In genomic region chr5:148011407-148012124, GRCh38 we compare ENCODE assay signal across 11 cellular contexts. TPM values are rescaled to one million over a fixed set of nuclear protein-coding genes. Genes with fewer than 3 reads are reported as not detected.
A peak's percentile ranks its signal among the peaks of the same experiment; 100 is the strongest.
DNase-seq lines count a peak whose midpoint lies in the region; ATAC-seq and TF ChIP-seq lines count a peak whose summit lies in the region.
"Had no signal": no experiment of that assay in that cellular context is flagged by ENCODE, and none has a peak within 500 bp of the region (broad histone marks: within the 10 kb centered on the region; RNA-seq: fewer than 3 reads in every experiment).

No MANE protein-coding gene starts in this region.

- H3K4me1 ChIP-seq in PC-3 (ENCODE audit: insufficient read depth, low read length) = peaks cover 41% of the 10 kb centered on the region

- H3K9ac ChIP-seq in PC-3 (ENCODE audit: low read length) = no peak overlapping the region

- peaks cover 6% of the 10 kb centered on the region for H3F3A ChIP-seq in PC-3 (ENCODE audit: low read length, unreplicated experiment)

- H3K9me2 ChIP-seq in PC-3 (replicated peaks; ENCODE audit: low read length) = no peaks in the 10 kb centered on the region

- intact Hi-C loops in PC-3 (cut with micrococcal nuclease) = loop anchor here (2.0 kb wide), 1 partner anchor 63 kb away; no protein-coding TSS in a partner anchor

- POLR2A ChIA-PET in PC-3 (lab: Charles Lee; ENCODE audit: unreplicated experiment) = interaction anchor here (0.6 kb wide), 2 partner anchors 48 to 77 kb away, joined by 3 to 5 read pairs; no protein-coding TSS in a partner anchor

- no peaks in the 10 kb centered on the region for H3K9me3 ChIP-seq in PC-3 (ENCODE audit: low read length)

- H3K36me3 Mint-ChIP-seq in osteocyte (ENCODE audit: unreplicated experiment) = peaks cover 1% of the 10 kb centered on the region

- BruUV-seq in PC-3 (replicated peaks; lab: Mats Ljungman, UMichigan) = no TSS peak

- CTCF ChIA-PET in PC-3 (lab: Charles Lee) = no interaction called here

- ATAC-seq in PC-3 (peak; percentile 94), GM19035 (IDR thresholded peaks at IDR 0.05; ENCODE audit: unreplicated experiment) (no peak)

- H2AFZ ChIP-seq in PC-3 (ENCODE audit: low read length) = no peak overlapping the region

- TF ChIP-seq CTCF in PC-3 (conservative IDR thresholded peaks at IDR 0.05; ENCODE audit: low read depth, low read length) = no peak
- TF ChIP-seq CTCF in osteocyte (IDR thresholded peaks at IDR 0.05) = no peak

- H3K27ac ChIP-seq in PC-3 (ENCODE audit: low read length) = peak overlapping the region; percentile 73

- no peaks in the 10 kb centered on the region for H4K20me1 ChIP-seq in PC-3 (ENCODE audit: low read length)

- H3K4me3 Mint-ChIP-seq in osteocyte (ENCODE audit: unreplicated experiment) = no peak overlapping the region

- no peaks in the 10 kb centered on the region for H3K27me3 ChIP-seq in PC-3 (ENCODE audit: low read length)

- H3K27me3 Mint-ChIP-seq in osteocyte (ENCODE audit: unreplicated experiment) = no peaks in the 10 kb centered on the region

- H3K27ac Mint-ChIP-seq in osteocyte (ENCODE audit: unreplicated experiment) = no peak overlapping the region

- DNase-seq in HCEC 1CT = peak; percentile 78
- peak; percentile 98 for DNase-seq in PC-3
- DNase-seq in dermis blood vessel endothelial cell = peak; percentile 8
- peak; percentile 94 for DNase-seq in renal cortical epithelial cell (ENCODE audit: low read depth)
- DNase-seq in activated CD4-positive, CD25-positive, alpha-beta regulatory T cell (lab: John Stamatoyannopoulos, UW) = no peak
- DNase-seq in NCI-H526 treated with DMSO at 0.1 percent for 48 hours (lab: John Stamatoyannopoulos, UW) = no peak
- DNase-seq in osteocyte (ENCODE audit: extremely low spot score, unreplicated experiment) = no peak
- DNase-seq: hypothalamus, NCI-H2081 treated with DMSO at 0.1 percent for 48 hours had no signal

- no peaks in the 10 kb centered on the region for H3K9me3 Mint-ChIP-seq in osteocyte (ENCODE audit: unreplicated experiment)

- H3K36me3 ChIP-seq in PC-3 (ENCODE audit: low read depth, low read length) = no peaks in the 10 kb centered on the region

- H3K4me1 Mint-ChIP-seq in osteocyte (ENCODE audit: unreplicated experiment) = peaks cover 6% of the 10 kb centered on the region

- H3K79me2 ChIP-seq in PC-3 (ENCODE audit: low read length) = no peaks in the 10 kb centered on the region

- H3K4me2 ChIP-seq in PC-3 (ENCODE audit: low read length) = peak overlapping the region; percentile 71

- peak overlapping the region; percentile 14; the same call in 1 of the 2 replicates for H3K4me3 ChIP-seq in PC-3 (ENCODE audit: low read length)

RNA-seq across cellular contexts. Expression of gene SPINK5, which starts 52.2 kb away (rescaled TPM):
- total RNA-seq in PC-3 (2014; rRNA removed) = not detected in 2 replicates
- total RNA-seq in dermis blood vessel endothelial cell = 0.09 and 0.85 TPM in 2 replicates
- total RNA-seq in renal cortical epithelial cell = 0.25 TPM in 1 of 2 replicates, not detected in the other
- total RNA-seq in osteocyte = 3.4 and 4.1 TPM in 2 replicates
- total RNA-seq: T-helper 2 cell treated with Interferon-gamma antibody and Interleukin-4, amounts not matched to agents 100 ng/mL and 5 ng/mL, for 36 hours had no signal

Comparison
In these comparisons a context has a peak if more than half of its experiments do, and no peak if none do; other contexts are left out.
1. DNase-seq: peak in HCEC 1CT (single experiment), PC-3 (single experiment), dermis blood vessel endothelial cell (single experiment) and renal cortical epithelial cell (single experiment); none in activated CD4-positive, CD25-positive, alpha-beta regulatory T cell (0 of 4), NCI-H526 treated with DMSO at 0.1 percent for 48 hours (single experiment) and osteocyte (single experiment).